ENCODE assay signal across 8 cellular contexts in the genomic region with DNA sequence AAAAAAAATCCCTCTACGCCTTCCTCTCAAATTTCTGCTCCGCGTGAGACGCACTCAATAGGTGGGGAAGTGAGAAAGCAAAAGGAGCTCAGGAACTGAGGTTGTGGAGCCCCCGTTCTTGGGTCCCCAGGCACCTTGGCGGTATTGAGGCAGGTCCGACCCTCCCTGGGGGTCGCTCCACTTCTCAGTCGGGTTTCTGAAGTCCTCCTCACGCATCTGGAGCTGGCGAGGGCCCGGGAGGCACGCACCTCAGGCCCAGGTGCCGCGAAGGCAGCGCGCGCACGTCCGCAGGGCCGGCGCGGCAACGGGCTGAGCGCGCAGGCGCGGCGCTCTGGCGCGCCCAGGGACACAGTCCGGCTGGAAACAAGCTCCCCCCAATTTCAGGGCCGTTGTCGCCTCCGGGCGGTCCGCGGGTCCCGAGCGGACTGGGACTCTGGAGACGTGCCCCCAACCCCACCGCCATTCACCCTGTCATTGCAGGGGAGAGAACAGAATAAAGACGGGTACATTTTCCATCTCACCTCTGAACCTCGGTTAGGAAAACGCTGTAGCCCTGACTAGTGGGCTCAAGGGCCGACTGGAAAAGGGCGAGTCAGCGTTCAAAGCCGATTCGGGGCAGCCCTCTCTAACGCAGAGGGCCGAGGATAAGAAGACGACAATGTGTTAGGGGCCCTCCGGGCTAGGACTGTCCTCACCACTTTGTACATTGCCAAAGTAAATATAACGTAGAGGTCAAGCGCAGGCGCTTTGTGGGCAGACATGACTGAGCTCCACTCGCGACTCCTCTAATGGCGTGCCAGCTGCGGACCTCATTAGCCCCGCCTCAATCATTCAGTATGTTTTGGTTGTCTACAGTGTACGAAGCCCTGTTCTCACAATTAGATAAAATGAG. TPM values are rescaled to one million over a fixed set of nuclear protein-coding genes. Genes with fewer than 3 reads are reported as not detected.
A peak's percentile ranks its signal among the peaks of the same experiment; 100 is the strongest.
DNase-seq lines count a peak whose midpoint lies in the region; ATAC-seq, FAIRE-seq and TF ChIP-seq lines count a peak whose summit lies in the region.

A gene with protein sequence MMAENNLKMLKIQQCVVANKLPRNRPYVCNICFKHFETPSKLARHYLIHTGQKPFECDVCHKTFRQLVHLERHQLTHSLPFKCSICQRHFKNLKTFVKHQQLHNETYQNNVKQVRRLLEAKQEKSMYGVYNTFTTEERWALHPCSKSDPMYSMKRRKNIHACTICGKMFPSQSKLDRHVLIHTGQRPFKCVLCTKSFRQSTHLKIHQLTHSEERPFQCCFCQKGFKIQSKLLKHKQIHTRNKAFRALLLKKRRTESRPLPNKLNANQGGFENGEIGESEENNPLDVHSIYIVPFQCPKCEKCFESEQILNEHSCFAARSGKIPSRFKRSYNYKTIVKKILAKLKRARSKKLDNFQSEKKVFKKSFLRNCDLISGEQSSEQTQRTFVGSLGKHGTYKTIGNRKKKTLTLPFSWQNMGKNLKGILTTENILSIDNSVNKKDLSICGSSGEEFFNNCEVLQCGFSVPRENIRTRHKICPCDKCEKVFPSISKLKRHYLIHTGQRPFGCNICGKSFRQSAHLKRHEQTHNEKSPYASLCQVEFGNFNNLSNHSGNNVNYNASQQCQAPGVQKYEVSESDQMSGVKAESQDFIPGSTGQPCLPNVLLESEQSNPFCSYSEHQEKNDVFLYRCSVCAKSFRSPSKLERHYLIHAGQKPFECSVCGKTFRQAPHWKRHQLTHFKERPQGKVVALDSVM (minus strand): TSS at position 306 of the 892 bp plus-strand sequence. CDS start 4,853 bp downstream, outside the sequence.

- peak within 1 kb of the TSS; percentile 95 for H3K4me3 Mint-ChIP-seq in natural killer cell

- no peaks in the 10 kb centered on the region for H3K36me3 Mint-ChIP-seq in natural killer cell

- intact Hi-C loops in natural killer cell (cut with micrococcal nuclease) = loop anchor here (1.0 kb wide), 1 partner anchor 19 kb away; the partner anchor contains the start of gene AQR

- no peaks in the 10 kb centered on the region for H3K36me3 ChIP-seq in fibroblast of lung (ENCODE audit: control insufficient read depth, insufficient read depth, low read length)

- H3K4me2 ChIP-seq in fibroblast of lung (ENCODE audit: extremely low read depth, insufficient read depth, low read length) = peak within 1 kb of the TSS; percentile 92

- H3K27ac ChIP-seq in fibroblast of lung (ENCODE audit: insufficient read depth, low read length) = peak within 1 kb of the TSS; percentile 97

- H3K9me3 Mint-ChIP-seq in natural killer cell = no peaks in the 10 kb centered on the region

- H3K4me1 Mint-ChIP-seq in natural killer cell = peaks cover 15 to 30% of the 10 kb centered on the region in 2 donors

- peak within 1 kb of the TSS; percentile 93 for H3K9ac ChIP-seq in fibroblast of lung (ENCODE audit: insufficient read depth, low read length)

- no peaks in the 10 kb centered on the region for H3K9me3 ChIP-seq in fibroblast of lung (ENCODE audit: control insufficient read depth, insufficient read depth, low read depth, low read length)

- ATAC-seq in GM21717 (IDR thresholded peaks at IDR 0.05; ENCODE audit: unreplicated experiment) (peak; percentile 69), natural killer cell (peak; percentile 91 to 96 (median 91))

- FAIRE-seq in RCC 7860 (lab: Jason Lieb, UNC) = no peak

- no peaks in the 10 kb centered on the region for H4K20me1 ChIP-seq in fibroblast of lung (ENCODE audit: control insufficient read depth, extremely low read depth, insufficient read depth, low read length)

- TF ChIP-seq CTCF in fibroblast of lung (conservative IDR thresholded peaks at IDR 0.05 in 1 of 2, IDR thresholded peaks at IDR 0.05 in 1 of 2; ENCODE audit: low read depth in 1 of 2, low read length in 2 of 2) (no peak), natural killer cell (IDR thresholded peaks at IDR 0.05) (no peak)

- H3K27me3 ChIP-seq in fibroblast of lung (ENCODE audit: control insufficient read depth, insufficient read depth, low read length) = no peaks in the 10 kb centered on the region

- DNase-seq in DMS53 treated with DMSO at 0.1 percent for 48 hours (lab: John Stamatoyannopoulos, UW; ENCODE audit: unreplicated experiment) (peak; percentile 59), RCC 7860 (ENCODE audit: low spot score) (peak; percentile 23), fibroblast of lung (ENCODE audit: low read depth in 2 of 2) (peak; percentile 74 to 82), natural killer cell (peak; percentile 84)
- DNase-seq in Jurkat, Clone E6-1 (ENCODE audit: low read depth, low spot score) = peak; percentile 71
- peak; percentile 72 to 78 for DNase-seq in activated T-helper 1 cell treated with anti-CD3 and anti-CD28 coated beads, Interleukin-2, amount 50 U/mL, for 16 hours (ENCODE audit: low read depth in 1 of 2, low spot score in 1 of 2)
- peak; percentile 67 to 92 (median 80) for DNase-seq in stimulated activated naive CD4-positive, alpha-beta T cell (lab: John Stamatoyannopoulos, UW)

- H3K27me3 Mint-ChIP-seq in natural killer cell (ENCODE audit: low read depth in 2 of 2) = peaks cover 4% of the 10 kb centered on the region in 2 donors

- H3K4me3 ChIP-seq in Jurkat, Clone E6-1 (ENCODE audit: low read length) = peak within 1 kb of the TSS; percentile 98
- H3K4me3 ChIP-seq in fibroblast of lung (replicated peaks in 1 of 4; ENCODE audit: control extremely low read depth in 1 of 4, insufficient read depth in 1 of 4, low read depth in 3 of 4, low read length in 4 of 4) = peak within 1 kb of the TSS; percentile 97 to 100 (median 99)

- peaks cover 41% of the 10 kb centered on the region for H3K79me2 ChIP-seq in fibroblast of lung (ENCODE audit: control insufficient read depth, insufficient read depth, low read length)

- H3K27ac Mint-ChIP-seq in natural killer cell = peak within 1 kb of the TSS; percentile 95 to 98

- H2AFZ ChIP-seq in fibroblast of lung (ENCODE audit: low read length) = peak within 1 kb of the TSS; percentile 99

- peaks cover 2% of the 10 kb centered on the region for H3K4me1 ChIP-seq in fibroblast of lung (ENCODE audit: control insufficient read depth, extremely low read depth, insufficient read depth, low read length)

RNA-seq across cellular contexts. Expression of the gene that starts here (rescaled TPM):
- 12.0 TPM for polyA plus RNA-seq in Jurkat, Clone E6-1 (2012; ENCODE audit: insufficient read depth, insufficient read length)
- total RNA-seq in fibroblast of lung = 43.4 and 44.6 TPM in 2 replicates
- polyA plus RNA-seq in fibroblast of lung = 20.3 and 27.9 TPM in 2 replicates
- 8.8 and 13.8 TPM in 2 replicates for polyA plus RNA-seq in fibroblast of lung (2012)
- 3.1 and 4.8 TPM in 2 replicates for polyA minus RNA-seq in fibroblast of lung (ENCODE audit: low replicate concordance)
- total RNA-seq in natural killer cell = 10 to 100 TPM; 26.4 to 35.3 (median 30.1) TPM

Comparison
In these comparisons a context has a peak if more than half of its experiments do, and no peak if none do; other contexts are left out.
1. Peak in every context shown above with its lines: DNase-seq, ATAC-seq, H3K4me3 ChIP-seq and H3K27ac ChIP-seq.
2. DNase-seq: peak in every context shown above with its lines; median percentile 84 in natural killer cell; 80 in stimulated activated naive CD4-positive, alpha-beta T cell; 78 in fibroblast of lung; 75 in activated T-helper 1 cell treated with anti-CD3 and anti-CD28 coated beads, Interleukin-2, amount 50 U/mL, for 16 hours; 71 in Jurkat, Clone E6-1; 59 in DMS53 treated with DMSO at 0.1 percent for 48 hours; 23 in RCC 7860.